Comparison of ENCODE assay signal across 1 cellular context in the genomic region with DNA sequence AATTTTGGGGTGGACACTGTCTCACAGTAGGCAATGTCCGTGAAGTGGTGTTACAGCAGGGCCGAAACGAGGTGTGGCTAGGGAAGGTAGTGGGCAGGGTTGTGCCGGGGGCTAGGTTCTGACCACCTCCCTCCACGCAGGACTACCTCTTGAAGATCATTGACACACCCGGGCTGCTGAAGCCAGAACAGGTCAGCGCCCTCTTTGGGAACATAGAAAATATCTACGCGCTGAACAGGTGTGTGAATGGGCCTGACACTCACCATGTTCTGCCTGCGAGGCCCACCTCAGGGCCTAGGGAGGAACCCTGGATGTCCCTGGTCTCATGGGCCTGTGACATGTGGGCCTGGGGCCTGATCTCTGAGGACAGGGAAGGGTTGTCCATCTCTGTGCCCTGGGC.
TF ChIP-seq lines count a peak whose summit lies in the region.

No MANE protein-coding gene starts in this region.

TF ChIP-seq in HepG2, 621 proteins besides CTCF, POLR2A, EP300 and RAD21:
- TF ChIP-seq, protein P1, sequence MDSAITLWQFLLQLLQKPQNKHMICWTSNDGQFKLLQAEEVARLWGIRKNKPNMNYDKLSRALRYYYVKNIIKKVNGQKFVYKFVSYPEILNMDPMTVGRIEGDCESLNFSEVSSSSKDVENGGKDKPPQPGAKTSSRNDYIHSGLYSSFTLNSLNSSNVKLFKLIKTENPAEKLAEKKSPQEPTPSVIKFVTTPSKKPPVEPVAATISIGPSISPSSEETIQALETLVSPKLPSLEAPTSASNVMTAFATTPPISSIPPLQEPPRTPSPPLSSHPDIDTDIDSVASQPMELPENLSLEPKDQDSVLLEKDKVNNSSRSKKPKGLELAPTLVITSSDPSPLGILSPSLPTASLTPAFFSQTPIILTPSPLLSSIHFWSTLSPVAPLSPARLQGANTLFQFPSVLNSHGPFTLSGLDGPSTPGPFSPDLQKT (CRISPR knock-in tag; IDR thresholded peaks at IDR 0.05; ENCODE audit: borderline replicate concordance): no peak
- TF ChIP-seq SRY (CRISPR knock-in tag; IDR thresholded peaks at IDR 0.05) (no peak), REXO4 (CRISPR knock-in tag; IDR thresholded peaks at IDR 0.05; ENCODE audit: borderline replicate concordance) (no peak), MED1 (CRISPR knock-in tag; IDR thresholded peaks at IDR 0.05) (no peak), NKX3-1 (CRISPR knock-in tag; IDR thresholded peaks at IDR 0.05) (no peak)
- TF ChIP-seq, protein P2, sequence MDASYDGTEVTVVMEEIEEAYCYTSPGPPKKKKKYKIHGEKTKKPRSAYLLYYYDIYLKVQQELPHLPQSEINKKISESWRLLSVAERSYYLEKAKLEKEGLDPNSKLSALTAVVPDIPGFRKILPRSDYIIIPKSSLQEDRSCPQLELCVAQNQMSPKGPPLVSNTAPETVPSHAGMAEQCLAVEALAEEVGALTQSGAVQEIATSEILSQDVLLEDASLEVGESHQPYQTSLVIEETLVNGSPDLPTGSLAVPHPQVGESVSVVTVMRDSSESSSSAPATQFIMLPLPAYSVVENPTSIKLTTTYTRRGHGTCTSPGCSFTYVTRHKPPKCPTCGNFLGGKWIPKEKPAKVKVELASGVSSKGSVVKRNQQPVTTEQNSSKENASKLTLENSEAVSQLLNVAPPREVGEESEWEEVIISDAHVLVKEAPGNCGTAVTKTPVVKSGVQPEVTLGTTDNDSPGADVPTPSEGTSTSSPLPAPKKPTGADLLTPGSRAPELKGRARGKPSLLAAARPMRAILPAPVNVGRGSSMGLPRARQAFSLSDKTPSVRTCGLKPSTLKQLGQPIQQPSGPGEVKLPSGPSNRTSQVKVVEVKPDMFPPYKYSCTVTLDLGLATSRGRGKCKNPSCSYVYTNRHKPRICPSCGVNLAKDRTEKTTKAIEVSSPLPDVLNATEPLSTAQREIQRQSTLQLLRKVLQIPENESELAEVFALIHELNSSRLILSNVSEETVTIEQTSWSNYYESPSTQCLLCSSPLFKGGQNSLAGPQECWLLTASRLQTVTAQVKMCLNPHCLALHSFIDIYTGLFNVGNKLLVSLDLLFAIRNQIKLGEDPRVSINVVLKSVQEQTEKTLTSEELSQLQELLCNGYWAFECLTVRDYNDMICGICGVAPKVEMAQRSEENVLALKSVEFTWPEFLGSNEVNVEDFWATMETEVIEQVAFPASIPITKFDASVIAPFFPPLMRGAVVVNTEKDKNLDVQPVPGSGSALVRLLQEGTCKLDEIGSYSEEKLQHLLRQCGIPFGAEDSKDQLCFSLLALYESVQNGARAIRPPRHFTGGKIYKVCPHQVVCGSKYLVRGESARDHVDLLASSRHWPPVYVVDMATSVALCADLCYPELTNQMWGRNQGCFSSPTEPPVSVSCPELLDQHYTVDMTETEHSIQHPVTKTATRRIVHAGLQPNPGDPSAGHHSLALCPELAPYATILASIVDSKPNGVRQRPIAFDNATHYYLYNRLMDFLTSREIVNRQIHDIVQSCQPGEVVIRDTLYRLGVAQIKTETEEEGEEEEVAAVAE (CRISPR knock-in tag; IDR thresholded peaks at IDR 0.05; ENCODE audit: borderline replicate concordance): no peak
- TF ChIP-seq, protein P3, sequence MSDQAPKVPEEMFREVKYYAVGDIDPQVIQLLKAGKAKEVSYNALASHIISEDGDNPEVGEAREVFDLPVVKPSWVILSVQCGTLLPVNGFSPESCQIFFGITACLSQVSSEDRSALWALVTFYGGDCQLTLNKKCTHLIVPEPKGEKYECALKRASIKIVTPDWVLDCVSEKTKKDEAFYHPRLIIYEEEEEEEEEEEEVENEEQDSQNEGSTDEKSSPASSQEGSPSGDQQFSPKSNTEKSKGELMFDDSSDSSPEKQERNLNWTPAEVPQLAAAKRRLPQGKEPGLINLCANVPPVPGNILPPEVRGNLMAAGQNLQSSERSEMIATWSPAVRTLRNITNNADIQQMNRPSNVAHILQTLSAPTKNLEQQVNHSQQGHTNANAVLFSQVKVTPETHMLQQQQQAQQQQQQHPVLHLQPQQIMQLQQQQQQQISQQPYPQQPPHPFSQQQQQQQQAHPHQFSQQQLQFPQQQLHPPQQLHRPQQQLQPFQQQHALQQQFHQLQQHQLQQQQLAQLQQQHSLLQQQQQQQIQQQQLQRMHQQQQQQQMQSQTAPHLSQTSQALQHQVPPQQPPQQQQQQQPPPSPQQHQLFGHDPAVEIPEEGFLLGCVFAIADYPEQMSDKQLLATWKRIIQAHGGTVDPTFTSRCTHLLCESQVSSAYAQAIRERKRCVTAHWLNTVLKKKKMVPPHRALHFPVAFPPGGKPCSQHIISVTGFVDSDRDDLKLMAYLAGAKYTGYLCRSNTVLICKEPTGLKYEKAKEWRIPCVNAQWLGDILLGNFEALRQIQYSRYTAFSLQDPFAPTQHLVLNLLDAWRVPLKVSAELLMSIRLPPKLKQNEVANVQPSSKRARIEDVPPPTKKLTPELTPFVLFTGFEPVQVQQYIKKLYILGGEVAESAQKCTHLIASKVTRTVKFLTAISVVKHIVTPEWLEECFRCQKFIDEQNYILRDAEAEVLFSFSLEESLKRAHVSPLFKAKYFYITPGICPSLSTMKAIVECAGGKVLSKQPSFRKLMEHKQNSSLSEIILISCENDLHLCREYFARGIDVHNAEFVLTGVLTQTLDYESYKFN (CRISPR knock-in tag; conservative IDR thresholded peaks at IDR 0.05): no peak
